In genomic region chr11:102603576-102603975, GRCh38 we compare ENCODE assay signal across 23 cellular contexts. TPM values are rescaled to one million over a fixed set of nuclear protein-coding genes. Genes with fewer than 3 reads are reported as not detected.
DNase-seq lines count a peak whose midpoint lies in the region; ATAC-seq and TF ChIP-seq lines count a peak whose summit lies in the region.
"Had no signal": no experiment of that assay in that cellular context is flagged by ENCODE, and none has a peak within 500 bp of the region (broad histone marks: within the 10 kb centered on the region; RNA-seq: fewer than 3 reads in every experiment).

No MANE protein-coding gene starts in this region.

- no peak for DNase-seq in Right ventricle myocardium superior
- no peak for DNase-seq in cardiac septum (ENCODE audit: low spot score)
- DNase-seq in body of pancreas: no peak
- no peak for DNase-seq in NCI-H82 treated with DMSO at 0.1 percent for 48 hours (lab: John Stamatoyannopoulos, UW; ENCODE audit: unreplicated experiment)
- no peak for DNase-seq in stimulated activated CD4-positive, alpha-beta T cell treated with anti-CD3 and anti-CD28 coated beads, Interleukin-12 subunit alpha, Interleukin-12 subunit beta, amount 100 ng/mL, for 4 hours
- no peak for DNase-seq in effector CD8-positive, alpha-beta T cell (lab: John Stamatoyannopoulos, UW)
- DNase-seq: activated CD4-positive, alpha-beta T cell treated with anti-CD3 and anti-CD28 coated beads for 48 hours; activated CD8-positive, alpha-beta memory T cell treated with anti-CD3 and anti-CD28 coated beads, Interleukin-2, amount 50 U/mL, for 4 hours; activated gamma-delta T cell; DMS 273 treated with DMSO at 0.1 percent for 48 hours; GF-D8; Kasumi-1; NCI-H1436 treated with DMSO at 0.1 percent for 48 hours; NCI-H2171; NCI-H82; PC-3; stimulated activated CD4-positive, alpha-beta T cell treated with anti-CD3 and anti-CD28 coated beads, Interleukin-4, amount 100 ng/mL, for 1 hour had no signal

- WGBS in body of pancreas, 2 donors: 25 to 37% methylated on average over 5 of the region's 5 CpGs

- no peak overlapping the region for H3K4me3 ChIP-seq in body of pancreas
- no peak overlapping the region for H3K4me3 ChIP-seq in muscle layer of duodenum (ENCODE audit: low read depth in 1 of 2, low read length in 2 of 2)
- H3K4me3 ChIP-seq: BLaER1 treated with 17β-estradiol and CSF1 and Interleukin-3, amounts not matched to agents 10 nM and 100 nM; GM12878 had no signal

- H3K27ac ChIP-seq in body of pancreas (peak overlapping the region; percentile 11 to 72 (median 66)), muscle layer of duodenum (ENCODE audit: low read length) (peak overlapping the region; percentile 39), temporal lobe (ENCODE audit: low read depth, low read length) (peak overlapping the region; percentile 57)
- H3K27ac ChIP-seq: BLaER1 treated with 17β-estradiol and CSF1 and Interleukin-3, amounts not matched to agents 10 nM and 100 nM had no signal

- TF ChIP-seq POLR2A in body of pancreas (IDR thresholded peaks at IDR 0.05): no peak

- H3K4me1 ChIP-seq in body of pancreas: peaks cover 15% of the 10 kb centered on the region
- no peaks in the 10 kb centered on the region for H3K4me1 ChIP-seq in muscle layer of duodenum (ENCODE audit: control insufficient read depth in 1 of 2, insufficient read depth in 2 of 2, low read length in 2 of 2)

- TF ChIP-seq CTCF in body of pancreas (IDR thresholded peaks at IDR 0.05): no peak

- peak; percentile 8 for ATAC-seq in Right ventricle myocardium superior (ENCODE audit: poor library complexity)
- no peak for ATAC-seq in body of pancreas
- ATAC-seq: GM12878, PC-3 had no signal

- intact Hi-C loops in Right ventricle myocardium superior (cut with DNase I): no loop called here
- intact Hi-C loops in cardiac septum (cut with DNase I): no loop called here
- intact Hi-C loops in body of pancreas (cut with DNase I): no loop called here

- H3K36me3 ChIP-seq in body of pancreas (replicated peaks in 1 of 2; ENCODE audit: insufficient read depth in 1 of 2, low read depth in 2 of 2) (no peaks in the 10 kb centered on the region), muscle layer of duodenum (ENCODE audit: control insufficient read depth in 1 of 2, insufficient read depth in 2 of 2, low read length in 2 of 2) (peaks cover 0 to 4% of the 10 kb centered on the region in 2 donors)
- H3K36me3 ChIP-seq: BLaER1 treated with 17β-estradiol and CSF1 and Interleukin-3, amounts not matched to agents 10 nM and 100 nM had no signal

- no peaks in the 10 kb centered on the region for H3K9me3 ChIP-seq in body of pancreas
- no peaks in the 10 kb centered on the region for H3K9me3 ChIP-seq in muscle layer of duodenum (ENCODE audit: control insufficient read depth in 1 of 2, low read length in 2 of 2)
- H3K9me3 ChIP-seq: BLaER1 treated with 17β-estradiol and CSF1 and Interleukin-3, amounts not matched to agents 10 nM and 100 nM had no signal

- no peaks in the 10 kb centered on the region for H3K27me3 ChIP-seq in body of pancreas
- H3K27me3 ChIP-seq in muscle layer of duodenum (ENCODE audit: low read depth, low read length): no peaks in the 10 kb centered on the region
- H3K27me3 ChIP-seq: BLaER1 treated with 17β-estradiol and CSF1 and Interleukin-3, amounts not matched to agents 10 nM and 100 nM had no signal

RNA-seq across cellular contexts. Expression of gene MMP20, which starts 21.6 kb away (rescaled TPM):
- total RNA-seq in Right ventricle myocardium superior: not detected
- not detected for total RNA-seq in cardiac septum
- total RNA-seq in body of pancreas: not detected
- total RNA-seq in temporal lobe: not detected
- total RNA-seq: fibroblast of villous mesenchyme, mesenteric fat pad, PC-3 had no signal
